ENCODE assay signal across 1 cellular context in the genomic region with DNA sequence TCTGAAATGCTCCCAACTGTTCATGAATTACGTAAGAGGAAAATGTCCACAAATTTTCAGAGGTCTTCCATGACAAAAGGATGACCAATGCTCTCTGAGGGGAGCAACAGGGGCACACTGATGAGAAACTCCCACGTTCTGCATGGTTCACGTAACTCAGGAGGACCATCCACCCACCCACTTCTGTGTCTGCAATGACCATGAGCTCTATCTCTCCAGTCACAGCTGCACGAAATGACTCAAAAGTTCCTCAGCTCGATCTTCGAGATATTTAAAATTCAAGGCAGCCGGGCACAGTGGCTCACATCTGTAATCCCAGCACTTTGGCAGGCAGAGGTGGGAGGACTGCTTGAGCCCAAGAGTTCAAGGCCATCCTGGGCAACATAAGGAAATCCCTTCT.
TF ChIP-seq lines count a peak whose summit lies in the region.

No MANE protein-coding gene starts in this region.

TF ChIP-seq in IMR-90, 13 proteins besides CTCF, POLR2A, EP300 and RAD21:
- TF ChIP-seq MAZ (IDR thresholded peaks at IDR 0.05; ENCODE audit: borderline replicate concordance, low read depth, low read length) (no peak), CEBPB (IDR thresholded peaks at IDR 0.05; ENCODE audit: low read depth, low read length) (no peak), MAFK (IDR thresholded peaks at IDR 0.05; ENCODE audit: low read depth, low read length) (no peak), NFE2L2 (IDR thresholded peaks at IDR 0.05; ENCODE audit: low read depth, low read length) (no peak), RFX5 (IDR thresholded peaks at IDR 0.05; ENCODE audit: low read depth, low read length) (no peak), FOS (IDR thresholded peaks at IDR 0.05; ENCODE audit: low read depth, low read length) (no peak), SMC3 (IDR thresholded peaks at IDR 0.05; ENCODE audit: low read depth, low read length) (no peak), RCOR1 (IDR thresholded peaks at IDR 0.05; ENCODE audit: insufficient replicate concordance, low read length) (no peak), MXI1 (IDR thresholded peaks at IDR 0.05; ENCODE audit: borderline replicate concordance, low read depth, low read length) (no peak), CHD1 (IDR thresholded peaks at IDR 0.05; ENCODE audit: low read depth, low read length) (no peak), BHLHE40 (IDR thresholded peaks at IDR 0.05; ENCODE audit: low read depth, low read length) (no peak)
- TF ChIP-seq, protein P1, sequence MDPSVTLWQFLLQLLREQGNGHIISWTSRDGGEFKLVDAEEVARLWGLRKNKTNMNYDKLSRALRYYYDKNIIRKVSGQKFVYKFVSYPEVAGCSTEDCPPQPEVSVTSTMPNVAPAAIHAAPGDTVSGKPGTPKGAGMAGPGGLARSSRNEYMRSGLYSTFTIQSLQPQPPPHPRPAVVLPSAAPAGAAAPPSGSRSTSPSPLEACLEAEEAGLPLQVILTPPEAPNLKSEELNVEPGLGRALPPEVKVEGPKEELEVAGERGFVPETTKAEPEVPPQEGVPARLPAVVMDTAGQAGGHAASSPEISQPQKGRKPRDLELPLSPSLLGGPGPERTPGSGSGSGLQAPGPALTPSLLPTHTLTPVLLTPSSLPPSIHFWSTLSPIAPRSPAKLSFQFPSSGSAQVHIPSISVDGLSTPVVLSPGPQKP (IDR thresholded peaks at IDR 0.05; ENCODE audit: borderline replicate concordance, low read depth, low read length) = no peak
- TF ChIP-seq, protein P2, sequence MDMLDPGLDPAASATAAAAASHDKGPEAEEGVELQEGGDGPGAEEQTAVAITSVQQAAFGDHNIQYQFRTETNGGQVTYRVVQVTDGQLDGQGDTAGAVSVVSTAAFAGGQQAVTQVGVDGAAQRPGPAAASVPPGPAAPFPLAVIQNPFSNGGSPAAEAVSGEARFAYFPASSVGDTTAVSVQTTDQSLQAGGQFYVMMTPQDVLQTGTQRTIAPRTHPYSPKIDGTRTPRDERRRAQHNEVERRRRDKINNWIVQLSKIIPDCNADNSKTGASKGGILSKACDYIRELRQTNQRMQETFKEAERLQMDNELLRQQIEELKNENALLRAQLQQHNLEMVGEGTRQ (IDR thresholded peaks at IDR 0.05; ENCODE audit: low read depth, low read length) = no peak
